31 cellular contexts compared by ENCODE assay signal in genomic region chr1:43004587-43005459, GRCh38. TPM values are rescaled to one million over a fixed set of nuclear protein-coding genes. Genes with fewer than 3 reads are reported as not detected.
A peak's percentile ranks its signal among the peaks of the same experiment; 100 is the strongest.
DNase-seq lines count a peak whose midpoint lies in the region; ATAC-seq and TF ChIP-seq lines count a peak whose summit lies in the region.
"Had no signal": no experiment of that assay in that cellular context is flagged by ENCODE, and none has a peak within 500 bp of the region (broad histone marks: within the 10 kb centered on the region; RNA-seq: fewer than 3 reads in every experiment).

No MANE protein-coding gene starts in this region.

- no peaks in the 10 kb centered on the region for H3K9me3 Mint-ChIP-seq in activated naive CD4-positive, alpha-beta T cell treated with anti-CD3 and anti-CD28 coated beads, Interleukin-2, amount 50 U/mL, for 72 hours
- H3K9me3 Mint-ChIP-seq in stimulated activated effector memory CD8-positive, alpha-beta T cell treated with anti-CD3 and anti-CD28 coated beads, Interleukin-12 subunit alpha, Interleukin-12 subunit beta, amount 100 ng/mL, for 72 hours, result no peaks in the 10 kb centered on the region
- H3K9me3 Mint-ChIP-seq: activated T-helper 1 cell treated with anti-CD3 and anti-CD28 coated beads, Interleukin-12 subunit alpha, Interleukin-12 subunit beta, Interleukin-2, Interleukin-4 antibody, amounts not matched to agents 30 ng/mL and 10 ng/mL and 1 ng/mL, durations not matched to agents 14 hours and 24 hours and 36 hours; GM23338; HFFc6; T-helper 1 cell treated with Interleukin-12 subunit alpha and Interleukin-12 subunit beta and Interleukin-4 antibody, amounts not matched to agents 30 μg/mL and 1 μg/mL, for 36 hours had no signal

- H4K20me1 ChIP-seq in hepatocyte (ENCODE audit: insufficient read depth, poor library complexity, severe bottlenecking), result no peaks in the 10 kb centered on the region
- H4K20me1 ChIP-seq: BLaER1 had no signal

- H3K4me3 ChIP-seq in NT2/D1 (ENCODE audit: insufficient read length, low read depth) (no peak overlapping the region), hepatocyte (no peak overlapping the region)
- H3K4me3 ChIP-seq: BLaER1, colonic mucosa, gastroesophageal sphincter, GM12878, GM23338, spleen had no signal

- H3K9ac ChIP-seq in NT2/D1 (ENCODE audit: insufficient read length, low read depth), result peak overlapping the region; percentile 71
- H3K9ac ChIP-seq: BLaER1 had no signal

- peak overlapping the region; percentile 58 for H3K27ac ChIP-seq in hepatocyte
- H3K27ac ChIP-seq: BLaER1, colonic mucosa, gastroesophageal sphincter, neutrophil, spleen had no signal

- H3K9me3 ChIP-seq in NT2/D1 (ENCODE audit: insufficient read depth, low read length) (no peaks in the 10 kb centered on the region), hepatocyte (ENCODE audit: low read depth) (no peaks in the 10 kb centered on the region)
- H3K9me3 ChIP-seq: BLaER1, colonic mucosa, gastroesophageal sphincter, neutrophil, spleen had no signal

- TF ChIP-seq CTCF in hepatocyte (IDR thresholded peaks at IDR 0.05; ENCODE audit: poor library complexity), result no peak

- no peaks in the 10 kb centered on the region for H3K9me2 ChIP-seq in hepatocyte (replicated peaks; ENCODE audit: insufficient read depth)

- H3K36me3 Mint-ChIP-seq in activated naive CD4-positive, alpha-beta T cell treated with anti-CD3 and anti-CD28 coated beads, Interleukin-2, amount 50 U/mL, for 72 hours, result no peaks in the 10 kb centered on the region
- H3K36me3 Mint-ChIP-seq in stimulated activated effector memory CD8-positive, alpha-beta T cell treated with anti-CD3 and anti-CD28 coated beads, Interleukin-12 subunit alpha, Interleukin-12 subunit beta, amount 100 ng/mL, for 72 hours, result no peaks in the 10 kb centered on the region
- H3K36me3 Mint-ChIP-seq: activated CD8-positive, alpha-beta memory T cell treated with anti-CD3 and anti-CD28 coated beads, Interleukin-2, amount 10 ng/mL, durations not matched to agents 7 days and 5 days; activated naive CD8-positive, alpha-beta T cell had no signal

- DNase-seq in activated naive CD4-positive, alpha-beta T cell treated with anti-CD3 and anti-CD28 coated beads, Interleukin-2, amount 50 U/mL, for 72 hours (ENCODE audit: low spot score in 2 of 2), result no peak
- no peak for DNase-seq in activated naive CD4-positive, alpha-beta T cell (lab: John Stamatoyannopoulos, UW)
- DNase-seq in NT2/D1 (ENCODE audit: low read depth, low spot score) (no peak), hepatocyte (ENCODE audit: low spot score) (no peak), cerebellum (ENCODE audit: low spot score) (no peak), NCI-H69 (lab: John Stamatoyannopoulos, UW) (no peak), activated gamma-delta T cell (lab: John Stamatoyannopoulos, UW) (no peak)
- no peak for DNase-seq in stimulated activated effector memory CD8-positive, alpha-beta T cell treated with anti-CD3 and anti-CD28 coated beads, Interleukin-12 subunit alpha, Interleukin-12 subunit beta, amount 100 ng/mL, for 72 hours (ENCODE audit: low spot score in 2 of 2)
- DNase-seq: activated CD8-positive, alpha-beta memory T cell treated with anti-CD3 and anti-CD28 coated beads, Interleukin-2, amount 10 ng/mL, durations not matched to agents 7 days and 5 days; aorta; colonic mucosa; DMS153; effector CD8-positive, alpha-beta T cell; HFFc6; hypothalamus; KG1; left colon; NCI-H1105; NCI-H1930; NCI-H524; right cardiac atrium; Right ventricle myocardium superior; spleen had no signal

- no peaks in the 10 kb centered on the region for H3K4me1 Mint-ChIP-seq in stimulated activated effector memory CD8-positive, alpha-beta T cell treated with anti-CD3 and anti-CD28 coated beads, Interleukin-12 subunit alpha, Interleukin-12 subunit beta, amount 100 ng/mL, for 72 hours

- H3K36me3 ChIP-seq in NT2/D1 (ENCODE audit: insufficient read depth, insufficient read length, low read length) (no peaks in the 10 kb centered on the region), hepatocyte (replicated peaks; ENCODE audit: insufficient read depth, low read depth) (no peaks in the 10 kb centered on the region)
- H3K36me3 ChIP-seq: BLaER1, colonic mucosa, gastroesophageal sphincter, neutrophil, spleen had no signal

- H3K79me2 ChIP-seq in hepatocyte, result no peaks in the 10 kb centered on the region

- no peak overlapping the region for H3K4me3 Mint-ChIP-seq in stimulated activated effector memory CD8-positive, alpha-beta T cell treated with anti-CD3 and anti-CD28 coated beads, Interleukin-12 subunit alpha, Interleukin-12 subunit beta, amount 100 ng/mL, for 72 hours
- H3K4me3 Mint-ChIP-seq: activated CD8-positive, alpha-beta memory T cell treated with anti-CD3 and anti-CD28 coated beads, Interleukin-2, amount 10 ng/mL, durations not matched to agents 7 days and 5 days; activated naive CD8-positive, alpha-beta T cell; activated T-helper 1 cell treated with anti-CD3 and anti-CD28 coated beads, Interleukin-12 subunit alpha, Interleukin-12 subunit beta, Interleukin-2, Interleukin-4 antibody, amounts not matched to agents 30 ng/mL and 10 ng/mL and 1 ng/mL, durations not matched to agents 14 hours and 24 hours and 36 hours; GM23338; HFFc6; T-helper 1 cell treated with Interleukin-12 subunit alpha and Interleukin-12 subunit beta and Interleukin-4 antibody, amounts not matched to agents 30 μg/mL and 1 μg/mL, for 36 hours had no signal

- ATAC-seq in activated naive CD4-positive, alpha-beta T cell treated with anti-CD3 and anti-CD28 coated beads, Interleukin-2, amount 50 U/mL, for 72 hours, result peak; percentile 47 to 97
- ATAC-seq in stimulated activated effector memory CD8-positive, alpha-beta T cell treated with anti-CD3 and anti-CD28 coated beads, Interleukin-12 subunit alpha, Interleukin-12 subunit beta, amount 100 ng/mL, for 72 hours, result peak; percentile 94
- ATAC-seq: activated CD8-positive, alpha-beta memory T cell treated with anti-CD3 and anti-CD28 coated beads, Interleukin-2, amount 10 ng/mL, durations not matched to agents 7 days and 5 days; gastroesophageal sphincter; GM12878; left colon; right cardiac atrium had no signal

- no peak overlapping the region for H3K27ac Mint-ChIP-seq in activated naive CD4-positive, alpha-beta T cell treated with anti-CD3 and anti-CD28 coated beads, Interleukin-2, amount 50 U/mL, for 72 hours
- H3K27ac Mint-ChIP-seq in stimulated activated effector memory CD8-positive, alpha-beta T cell treated with anti-CD3 and anti-CD28 coated beads, Interleukin-12 subunit alpha, Interleukin-12 subunit beta, amount 100 ng/mL, for 72 hours, result peak overlapping the region; percentile 38
- H3K27ac Mint-ChIP-seq: activated CD8-positive, alpha-beta memory T cell treated with anti-CD3 and anti-CD28 coated beads, Interleukin-2, amount 10 ng/mL, durations not matched to agents 7 days and 5 days; activated naive CD8-positive, alpha-beta T cell; activated T-helper 1 cell treated with anti-CD3 and anti-CD28 coated beads, Interleukin-12 subunit alpha, Interleukin-12 subunit beta, Interleukin-2, Interleukin-4 antibody, amounts not matched to agents 30 ng/mL and 10 ng/mL and 1 ng/mL, durations not matched to agents 14 hours and 24 hours and 36 hours; GM23338; HFFc6; T-helper 1 cell treated with Interleukin-12 subunit alpha and Interleukin-12 subunit beta and Interleukin-4 antibody, amounts not matched to agents 30 μg/mL and 1 μg/mL, for 36 hours had no signal

- WGBS in hepatocyte (ENCODE audit: low lambda C conversion rate, missing lambda C conversion rate), result 85% methylated on average over 9 of the region's 9 CpGs

- no peaks in the 10 kb centered on the region for H3K27me3 ChIP-seq in NT2/D1 (ENCODE audit: insufficient read depth, insufficient read length)
- H3K27me3 ChIP-seq in hepatocyte, result no peaks in the 10 kb centered on the region
- H3K27me3 ChIP-seq: BLaER1 had no signal

- H3K4me1 ChIP-seq in NT2/D1 (ENCODE audit: insufficient read depth, insufficient read length) (peaks cover 21% of the 10 kb centered on the region), hepatocyte (ENCODE audit: insufficient read depth) (peaks cover 31% of the 10 kb centered on the region)
- H3K4me1 ChIP-seq: colonic mucosa, gastroesophageal sphincter had no signal

- no peak overlapping the region for H3K4me2 ChIP-seq in hepatocyte
- H3K4me2 ChIP-seq: BLaER1 had no signal

- H2AFZ ChIP-seq in hepatocyte, result no peak overlapping the region

RNA-seq across cellular contexts. Expression of gene SLC2A1, which starts 46.2 kb away (rescaled TPM):
- 100 to 1,000 TPM in 1 of 2 donors, 10 to 100 TPM in 1; 39.9 to 121 TPM for total RNA-seq in activated naive CD4-positive, alpha-beta T cell treated with anti-CD3 and anti-CD28 coated beads, Interleukin-2, amount 50 U/mL, for 72 hours
- total RNA-seq in hepatocyte (271 and 301 TPM in 2 replicates), cerebellum (50.2 TPM)
- polyA plus RNA-seq in hepatocyte, result 271 and 314 TPM in 2 replicates
